ENCODE assay signal across 10 cellular contexts in the genomic region with DNA sequence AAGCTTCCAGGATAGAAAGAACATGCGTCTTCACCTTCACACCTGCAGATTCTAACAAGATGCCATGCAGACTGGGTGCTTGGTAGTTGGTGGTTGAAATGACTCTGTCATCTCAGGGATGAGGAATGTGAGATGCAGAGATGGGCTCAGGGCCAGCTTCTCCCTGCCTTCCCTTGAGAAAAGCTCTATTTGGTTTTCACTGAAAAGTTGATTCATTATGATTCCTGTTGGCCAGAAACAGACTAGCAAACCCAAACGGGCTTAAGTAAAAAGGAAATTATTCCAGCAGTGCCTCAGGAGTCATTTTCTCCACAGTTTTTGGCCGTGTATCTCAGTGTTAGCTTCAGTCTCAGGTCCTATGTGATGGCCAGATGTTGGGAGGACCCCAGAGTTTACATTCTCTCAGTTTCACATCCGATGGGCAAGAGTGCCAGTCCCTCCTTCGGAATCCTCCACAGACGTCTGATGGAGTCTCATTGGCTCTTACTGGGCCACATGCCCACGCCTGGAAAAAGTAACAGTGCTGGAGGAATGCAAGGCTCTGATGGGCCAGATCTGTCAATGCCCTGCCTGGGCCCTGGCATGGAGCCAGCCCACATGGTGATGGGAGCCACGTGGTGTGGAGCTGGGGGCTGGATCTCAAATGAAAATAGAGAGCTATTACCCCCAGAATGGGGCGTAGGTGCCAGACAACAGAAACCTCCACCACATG. TPM values are rescaled to one million over a fixed set of nuclear protein-coding genes. Genes with fewer than 3 reads are reported as not detected.
DNase-seq lines count a peak whose midpoint lies in the region; FAIRE-seq and TF ChIP-seq lines count a peak whose summit lies in the region.
"Had no signal": no experiment of that assay in that cellular context is flagged by ENCODE, and none has a peak within 500 bp of the region (broad histone marks: within the 10 kb centered on the region; RNA-seq: fewer than 3 reads in every experiment).

No MANE protein-coding gene starts in this region.

- peak overlapping the region; percentile 96 for H3K27ac ChIP-seq in astrocyte (ENCODE audit: low read depth, low read length)

- H3K4me1 Mint-ChIP-seq in activated naive CD4-positive, alpha-beta T cell treated with anti-CD3 and anti-CD28 coated beads, Interleukin-2, amount 50 U/mL, for 24 hours = peaks cover 43% of the 10 kb centered on the region
- peaks cover 38% of the 10 kb centered on the region for H3K4me1 Mint-ChIP-seq in astrocyte (ENCODE audit: low read depth, unreplicated experiment)

- peak overlapping the region; percentile 78 for H3K9ac ChIP-seq in astrocyte (ENCODE audit: low read length)

- peak overlapping the region; percentile 21 for H3K27ac Mint-ChIP-seq in activated naive CD4-positive, alpha-beta T cell treated with anti-CD3 and anti-CD28 coated beads, Interleukin-2, amount 50 U/mL, for 24 hours
- H3K27ac Mint-ChIP-seq in astrocyte (ENCODE audit: unreplicated experiment) = peak overlapping the region; percentile 89

- DNase-seq in activated naive CD4-positive, alpha-beta T cell treated with anti-CD3 and anti-CD28 coated beads, Interleukin-2, amount 50 U/mL, for 16 hours = no peak
- peak; percentile 70 for DNase-seq in astrocyte (ENCODE audit: low read depth)
- DNase-seq in iris pigment epithelial cell (ENCODE audit: low read depth) = peak; percentile 56
- DNase-seq in urothelium cell line (ENCODE audit: low spot score) = peak; percentile 55
- DNase-seq in HuH-7.5 (ENCODE audit: low spot score) = no peak
- DNase-seq in NOMO-1 treated with dmso at 0.1 percent for 144 hours (lab: John Stamatoyannopoulos, UW; ENCODE audit: unreplicated experiment) = no peak
- DNase-seq in SW480 (ENCODE audit: low spot score) = no peak
- DNase-seq: naive B cell, NCI-H1436 had no signal

- no peaks in the 10 kb centered on the region for H3K27me3 Mint-ChIP-seq in activated naive CD4-positive, alpha-beta T cell treated with anti-CD3 and anti-CD28 coated beads, Interleukin-2, amount 50 U/mL, for 24 hours
- no peaks in the 10 kb centered on the region for H3K27me3 Mint-ChIP-seq in astrocyte (ENCODE audit: low read depth, unreplicated experiment)
- H3K27me3 Mint-ChIP-seq: naive B cell had no signal

- H3K9me3 Mint-ChIP-seq in activated naive CD4-positive, alpha-beta T cell treated with anti-CD3 and anti-CD28 coated beads, Interleukin-2, amount 50 U/mL, for 24 hours = no peaks in the 10 kb centered on the region
- H3K9me3 Mint-ChIP-seq in astrocyte (ENCODE audit: unreplicated experiment) = no peaks in the 10 kb centered on the region

- H3K9me3 ChIP-seq in astrocyte (ENCODE audit: insufficient read depth, low read depth, low read length) = no peaks in the 10 kb centered on the region

- no peak for TF ChIP-seq CTCF in astrocyte (IDR thresholded peaks at IDR 0.05; ENCODE audit: insufficient read depth, low read depth, low read length)

- no peaks in the 10 kb centered on the region for H4K20me1 ChIP-seq in astrocyte (ENCODE audit: insufficient read depth, low read length)

- H3K79me2 ChIP-seq in astrocyte (ENCODE audit: insufficient read depth, low read length) = peaks cover 16% of the 10 kb centered on the region

- peaks cover 6% of the 10 kb centered on the region for H3K36me3 ChIP-seq in astrocyte (ENCODE audit: insufficient read depth, low read length)

- H3K27me3 ChIP-seq in astrocyte (ENCODE audit: insufficient read depth, low read length) = no peaks in the 10 kb centered on the region

- peak overlapping the region; percentile 65 for H3K4me2 ChIP-seq in astrocyte (ENCODE audit: low read length)

- H3K4me3 Mint-ChIP-seq in activated naive CD4-positive, alpha-beta T cell treated with anti-CD3 and anti-CD28 coated beads, Interleukin-2, amount 50 U/mL, for 24 hours = peak overlapping the region; percentile 60
- no peak overlapping the region for H3K4me3 Mint-ChIP-seq in astrocyte (ENCODE audit: unreplicated experiment)

- peaks cover 40% of the 10 kb centered on the region for H3K4me1 ChIP-seq in astrocyte (ENCODE audit: insufficient read depth, low read length)

- FAIRE-seq in astrocyte (lab: Jason Lieb, UNC) = peak; percentile 37
- FAIRE-seq in urothelium cell line (lab: Jason Lieb, UNC) = no peak

- H3K36me3 Mint-ChIP-seq in activated naive CD4-positive, alpha-beta T cell treated with anti-CD3 and anti-CD28 coated beads, Interleukin-2, amount 50 U/mL, for 24 hours = peaks cover 6% of the 10 kb centered on the region
- H3K36me3 Mint-ChIP-seq in astrocyte (ENCODE audit: low read depth, unreplicated experiment) = peaks cover 10% of the 10 kb centered on the region

- H3K4me3 ChIP-seq in astrocyte (ENCODE audit: insufficient read depth, low read depth, low read length) = peak overlapping the region; percentile 26

- H2AFZ ChIP-seq in astrocyte (ENCODE audit: low read depth, low read length) = peak overlapping the region; percentile 38

RNA-seq across cellular contexts. Expression of gene SACM1L, which starts 22.3 kb away (rescaled TPM):
- 39.4 and 41.2 TPM in 2 replicates for total RNA-seq in astrocyte

Comparison
In these comparisons a context has a peak if more than half of its experiments do, and no peak if none do; other contexts are left out.
1. DNase-seq: peak in astrocyte (single experiment), iris pigment epithelial cell (single experiment) and urothelium cell line (single experiment); none in activated naive CD4-positive, alpha-beta T cell treated with anti-CD3 and anti-CD28 coated beads, Interleukin-2, amount 50 U/mL, for 16 hours (single experiment), HuH-7.5 (single experiment), NOMO-1 treated with dmso at 0.1 percent for 144 hours (single experiment) and SW480 (single experiment).